Comparison of ENCODE assay signal across 8 cellular contexts in genomic region chr3:32106929-32107362, GRCh38. TPM values are rescaled to one million over a fixed set of nuclear protein-coding genes. Genes with fewer than 3 reads are reported as not detected.
DNase-seq lines count a peak whose midpoint lies in the region; ATAC-seq and TF ChIP-seq lines count a peak whose summit lies in the region.

No MANE protein-coding gene starts in this region.

- H3K27me3 ChIP-seq in adipocyte (replicated peaks; ENCODE audit: control insufficient read depth, insufficient read depth, low read length) = no peaks in the 10 kb centered on the region
- no peaks in the 10 kb centered on the region for H3K27me3 ChIP-seq in smooth muscle cell (ENCODE audit: low read depth)

- TF ChIP-seq RAD21 in Ishikawa (IDR thresholded peaks at IDR 0.05; ENCODE audit: low read depth) = no peak

- ATAC-seq in GM19455 (IDR thresholded peaks at IDR 0.05; ENCODE audit: unreplicated experiment) = no peak

- DNase-seq in NCI-H82 (lab: John Stamatoyannopoulos, UW) = peak; percentile 20
- DNase-seq in NCI-H82 treated with DMSO at 0.1 percent for 48 hours (lab: John Stamatoyannopoulos, UW; ENCODE audit: unreplicated experiment) = no peak
- no peak for DNase-seq in adipocyte (ENCODE audit: low read depth)
- no peak for DNase-seq in smooth muscle cell (lab: John Stamatoyannopoulos, UW; ENCODE audit: unreplicated experiment)
- DNase-seq in ecto neural progenitor cell (ENCODE audit: low spot score) = no peak

- H3K9ac ChIP-seq in adipocyte (ENCODE audit: low read length) (peak overlapping the region; percentile 78), smooth muscle cell (ENCODE audit: low read depth) (peak overlapping the region; percentile 35)

- H3F3A ChIP-seq in smooth muscle cell (ENCODE audit: low read depth) = no peaks in the 10 kb centered on the region

- WGBS in smooth muscle cell (ENCODE audit: low lambda C conversion rate) = 11% methylated on average over 35 of the region's 36 CpGs

- peak overlapping the region; percentile 98 for H3K4me2 ChIP-seq in smooth muscle cell

- peak overlapping the region; percentile 73 for H2AFZ ChIP-seq in smooth muscle cell (ENCODE audit: low read depth)

- TF ChIP-seq EP300 in Ishikawa (IDR thresholded peaks at IDR 0.05; ENCODE audit: borderline replicate concordance) = no peak

- peaks cover 10% of the 10 kb centered on the region for H3K79me2 ChIP-seq in smooth muscle cell (ENCODE audit: low read depth)

- no peak overlapping the region for H3K27ac ChIP-seq in smooth muscle cell (ENCODE audit: low read depth)

- peak overlapping the region; percentile 84 for H3K4me3 ChIP-seq in adipocyte (ENCODE audit: low read length)
- peak overlapping the region; percentile 72 for H3K4me3 ChIP-seq in iPS-11a (ENCODE audit: low read depth, low read length)
- H3K4me3 ChIP-seq in smooth muscle cell = peak overlapping the region; percentile 84

- H3K4me1 ChIP-seq in adipocyte (ENCODE audit: control insufficient read depth, insufficient read depth, low read length) (peaks cover 41% of the 10 kb centered on the region), smooth muscle cell (ENCODE audit: low read depth) (no peaks in the 10 kb centered on the region)

- no peak for TF ChIP-seq CTCF in smooth muscle cell (IDR thresholded peaks at IDR 0.05; ENCODE audit: borderline replicate concordance, insufficient read depth, poor library complexity, severe bottlenecking)

- no peaks in the 10 kb centered on the region for H4K20me1 ChIP-seq in smooth muscle cell (ENCODE audit: low read depth)

- H3K36me3 ChIP-seq in adipocyte (ENCODE audit: control insufficient read depth, insufficient read depth, low read length, severe bottlenecking) (no peaks in the 10 kb centered on the region), smooth muscle cell (ENCODE audit: low read depth) (peaks cover 3% of the 10 kb centered on the region)

- H3K9me3 ChIP-seq in adipocyte (ENCODE audit: control insufficient read depth, low read length) (peaks cover 19% of the 10 kb centered on the region), smooth muscle cell (replicated peaks; ENCODE audit: low read depth) (peaks cover 2% of the 10 kb centered on the region)

TF ChIP-seq in Ishikawa, 13 proteins besides CTCF, POLR2A, EP300 and RAD21:
- no peak for TF ChIP-seq TCF12 (IDR thresholded peaks at IDR 0.05; ENCODE audit: low read depth)
- TF ChIP-seq NFIC (IDR thresholded peaks at IDR 0.05) = no peak
- TF ChIP-seq CEBPB (IDR thresholded peaks at IDR 0.05) = peak; percentile 61; the same call in 1 of the 2 replicates
- no peak for TF ChIP-seq TEAD4 (IDR thresholded peaks at IDR 0.05)
- no peak for TF ChIP-seq CREB1 (IDR thresholded peaks at IDR 0.05; ENCODE audit: low read depth)
- TF ChIP-seq MAX (IDR thresholded peaks at IDR 0.05) = peak; percentile 66
- TF ChIP-seq ZBTB7A (IDR thresholded peaks at IDR 0.05; ENCODE audit: low read depth) = no peak
- no peak for TF ChIP-seq YY1 (IDR thresholded peaks at IDR 0.05; ENCODE audit: low read depth)
- TF ChIP-seq EGR1 (IDR thresholded peaks at IDR 0.05) = no peak; the same call in 1 of the 2 replicates
- no peak for TF ChIP-seq REST (IDR thresholded peaks at IDR 0.05; ENCODE audit: low read depth)
- TF ChIP-seq TAF1 (IDR thresholded peaks at IDR 0.05; ENCODE audit: low read depth) = no peak

RNA-seq across cellular contexts. Expression of gene GPD1L, which starts 0.5 kb away (rescaled TPM):
- 5.9 and 8.2 TPM in 2 replicates for total RNA-seq in smooth muscle cell
- 3.6 and 4.1 TPM in 2 replicates for polyA plus RNA-seq in smooth muscle cell
